Comparison of ENCODE assay signal across 22 cellular contexts in genomic region chr9:72129271-72130156, GRCh38. TPM values are rescaled to one million over a fixed set of nuclear protein-coding genes. Genes with fewer than 3 reads are reported as not detected.
DNase-seq lines count a peak whose midpoint lies in the region; ATAC-seq and TF ChIP-seq lines count a peak whose summit lies in the region.
"Had no signal": no experiment of that assay in that cellular context is flagged by ENCODE, and none has a peak within 500 bp of the region (broad histone marks: within the 10 kb centered on the region; RNA-seq: fewer than 3 reads in every experiment).

No MANE protein-coding gene starts in this region.

- no peak overlapping the region for H3K4me2 ChIP-seq in MM.1S (ENCODE audit: low read depth, low read length)

- TF ChIP-seq CTCF in 22Rv1 (IDR thresholded peaks at IDR 0.05) = no peak
- TF ChIP-seq CTCF in colonic mucosa (IDR thresholded peaks at IDR 0.05) = no peak
- no peak for TF ChIP-seq CTCF in right lobe of liver (IDR thresholded peaks at IDR 0.05)
- no peak for TF ChIP-seq CTCF in MM.1S (IDR thresholded peaks at IDR 0.05; ENCODE audit: low read length)

- H3K36me3 ChIP-seq in colonic mucosa (no peaks in the 10 kb centered on the region), right lobe of liver (no peaks in the 10 kb centered on the region), MM.1S (replicated peaks; ENCODE audit: insufficient read depth, low read length) (no peaks in the 10 kb centered on the region)
- H3K36me3 ChIP-seq: adrenal gland, cardiac muscle cell, uterus had no signal

- H3K79me2 ChIP-seq in MM.1S (ENCODE audit: low read length) = no peaks in the 10 kb centered on the region

- peak; percentile 82 for DNase-seq in HT-29 (ENCODE audit: low spot score)
- DNase-seq in colonic mucosa = peak; percentile 68
- peak; percentile 44 to 83 (median 65) for DNase-seq in right lobe of liver
- DNase-seq in MM.1S = no peak
- DNase-seq in NCI-H82 (lab: John Stamatoyannopoulos, UW) = no peak
- DNase-seq in pons (ENCODE audit: low spot score) = no peak
- DNase-seq: ACHN; activated CD4-positive, alpha-beta T cell treated with anti-CD3 and anti-CD28 coated beads, Interleukin-2, amount 10 ng/mL, durations not matched to agents 24 days and 14 days; adrenal gland; MV-4-11; NCI-H187 treated with DMSO at 0.1 percent for 48 hours; stimulated activated CD4-positive, alpha-beta T cell treated with anti-CD3 and anti-CD28 coated beads, Interleukin-4, amount 100 ng/mL, for 24 hours; uterus had no signal

- H3K27me3 ChIP-seq in colonic mucosa (no peaks in the 10 kb centered on the region), right lobe of liver (no peaks in the 10 kb centered on the region), MM.1S (replicated peaks; ENCODE audit: insufficient read depth, low read length) (no peaks in the 10 kb centered on the region)
- H3K27me3 ChIP-seq: adrenal gland, cardiac muscle cell, dorsolateral prefrontal cortex, uterus had no signal

- 23% methylated on average over 9 of the region's 9 CpGs for WGBS in right lobe of liver (ENCODE audit: insufficient coverage, low coverage, low lambda C conversion rate, missing lambda C conversion rate)

- no peaks in the 10 kb centered on the region for H3K9me2 ChIP-seq in MM.1S (replicated peaks; ENCODE audit: insufficient read depth, low read length)

- H3K4me3 ChIP-seq in colonic mucosa = no peak overlapping the region
- H3K4me3 ChIP-seq in right lobe of liver = peak overlapping the region in 1 of 3 donors; percentile 15
- no peak overlapping the region for H3K4me3 ChIP-seq in MM.1S (ENCODE audit: low read length)
- H3K4me3 ChIP-seq: adrenal gland, cardiac muscle cell, dorsolateral prefrontal cortex, K562, uterus had no signal

- peak; percentile 55 for TF ChIP-seq POLR2A in right lobe of liver (IDR thresholded peaks at IDR 0.05)

- no peaks in the 10 kb centered on the region for H3K9me3 ChIP-seq in colonic mucosa
- no peaks in the 10 kb centered on the region for H3K9me3 ChIP-seq in right lobe of liver
- H3K9me3 ChIP-seq in MM.1S (replicated peaks; ENCODE audit: insufficient read depth, low read length) = no peaks in the 10 kb centered on the region
- H3K9me3 ChIP-seq: adrenal gland, uterus had no signal

- H3K4me1 ChIP-seq in colonic mucosa (no peaks in the 10 kb centered on the region), right lobe of liver (peaks cover 0 to 69% (median 27%) of the 10 kb centered on the region in 4 donors), MM.1S (ENCODE audit: low read length) (no peaks in the 10 kb centered on the region)
- H3K4me1 ChIP-seq: adrenal gland, uterus had no signal

- intact Hi-C loops in colonic mucosa (cut with DNase I) = no loop called here
- intact Hi-C loops in right lobe of liver (cut with DNase I) = no loop called here

- H3K9ac ChIP-seq in colonic mucosa (ENCODE audit: low read depth in 2 of 2, low read length in 2 of 2) = no peak overlapping the region
- H3K9ac ChIP-seq in MM.1S (ENCODE audit: low read length) = no peak overlapping the region

- no peak overlapping the region for H2AFZ ChIP-seq in MM.1S (ENCODE audit: low read length)

- H3F3A ChIP-seq in MM.1S (ENCODE audit: insufficient read depth, low read length) = no peaks in the 10 kb centered on the region

- peak; percentile 77 to 91 (median 86) for ATAC-seq in right lobe of liver
- no peak for ATAC-seq in GM19324 (IDR thresholded peaks at IDR 0.05; ENCODE audit: low FRiP score, unreplicated experiment)
- ATAC-seq: K562 had no signal

- no peaks in the 10 kb centered on the region for H4K20me1 ChIP-seq in MM.1S (ENCODE audit: insufficient read depth, low read length)

- H3K27ac ChIP-seq in 22Rv1 = peak overlapping the region; percentile 60
- peak overlapping the region; percentile 40 for H3K27ac ChIP-seq in colonic mucosa
- peak overlapping the region; percentile 52 to 94 (median 66) for H3K27ac ChIP-seq in right lobe of liver
- no peak overlapping the region for H3K27ac ChIP-seq in MM.1S (ENCODE audit: low read length)
- H3K27ac ChIP-seq: adrenal gland, C4-2B, cardiac muscle cell, dorsolateral prefrontal cortex, epithelial cell of prostate, RWPE1, uterus had no signal

RNA-seq across cellular contexts. Expression of gene GDA, which starts 19.7 kb away (rescaled TPM):
- 34.1 and 45.4 TPM in 2 replicates for total RNA-seq in HT-29 (2014; rRNA removed; shearing (Covaris generic))
- total RNA-seq in colonic mucosa (10 to 100 TPM; 22.2 to 23.0 TPM), right lobe of liver (10 to 100 TPM; 26.8 to 69.6 (median 45.3) TPM)
- total RNA-seq: activated CD4-positive, alpha-beta T cell treated with anti-CD3 and anti-CD28 coated beads, Interleukin-2, amount 10 ng/mL, durations not matched to agents 24 days and 14 days; osteoblast had no signal

Comparison
In these comparisons a context has a peak if more than half of its experiments do, and no peak if none do; other contexts are left out.
1. DNase-seq: peak in HT-29 (single experiment), colonic mucosa (single experiment) and right lobe of liver (3 of 3); none in MM.1S (single experiment), NCI-H82 (single experiment) and pons (single experiment).